ENCODE assay signal across 12 cellular contexts in the genomic region with DNA sequence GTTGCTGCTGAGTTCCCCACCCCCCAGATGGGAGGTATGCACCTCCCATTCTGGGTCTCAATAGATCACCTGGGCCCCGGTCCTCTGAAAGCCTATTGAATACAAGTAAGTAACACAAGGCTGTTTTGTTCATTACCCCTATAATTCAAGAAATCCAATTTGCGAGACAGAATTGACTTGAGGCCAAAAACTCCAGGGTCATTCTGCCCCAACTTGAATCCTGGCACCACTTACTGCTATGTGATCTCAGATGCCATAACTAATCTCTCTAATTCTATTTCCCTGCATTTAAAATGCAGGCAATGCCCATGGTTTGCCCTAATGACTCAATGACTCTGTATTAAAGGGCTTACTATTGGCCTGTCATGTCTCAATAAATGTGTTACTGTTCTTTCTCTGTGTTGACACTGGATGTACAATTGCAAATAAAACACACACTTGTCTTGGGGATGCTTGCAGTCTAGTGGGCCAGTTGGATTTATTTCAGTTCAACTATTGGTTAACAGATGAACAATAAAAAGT. TPM values are rescaled to one million over a fixed set of nuclear protein-coding genes. Genes with fewer than 3 reads are reported as not detected.
"Had no signal": no experiment of that assay in that cellular context is flagged by ENCODE, and none has a peak within 500 bp of the region (broad histone marks: within the 10 kb centered on the region; RNA-seq: fewer than 3 reads in every experiment).

No MANE protein-coding gene starts in this region.

RNA-seq across cellular contexts. Expression of a gene that starts 35.7 kb away (rescaled TPM):
- total RNA-seq: stomach, subcutaneous adipose tissue, temporal lobe, thoracic aorta, thyroid gland, transverse colon, upper lobe of left lung, upper lobe of right lung, ureter, urinary bladder, uterus, vagina had no signal
- polyA plus RNA-seq: stomach, urinary bladder had no signal
